In genomic region chr5:135355182-135355581, GRCh38 we compare ENCODE assay signal across 20 cellular contexts. TPM values are rescaled to one million over a fixed set of nuclear protein-coding genes. Genes with fewer than 3 reads are reported as not detected.
A peak's percentile ranks its signal among the peaks of the same experiment; 100 is the strongest.
DNase-seq lines count a peak whose midpoint lies in the region; TF ChIP-seq lines count a peak whose summit lies in the region.
"Had no signal": no experiment of that assay in that cellular context is flagged by ENCODE, and none has a peak within 500 bp of the region (broad histone marks: within the 10 kb centered on the region; RNA-seq: fewer than 3 reads in every experiment).

No MANE protein-coding gene starts in this region.

- no peak for TF ChIP-seq POLR2A in uterus (IDR thresholded peaks at IDR 0.05)

- intact Hi-C loops in uterus (cut with DNase I; ENCODE audit: low total_unique reads): no loop called here

- H3K27ac ChIP-seq in osteoblast (ENCODE audit: low read depth, low read length): peak overlapping the region; percentile 71
- no peak overlapping the region for H3K27ac ChIP-seq in uterus
- H3K27ac ChIP-seq: pancreas, SJSA1, VCaP had no signal

- H3K36me3 ChIP-seq in osteoblast (ENCODE audit: insufficient read depth, low read length): peaks cover 27% of the 10 kb centered on the region
- no peaks in the 10 kb centered on the region for H3K36me3 ChIP-seq in uterus

- peaks cover 39% of the 10 kb centered on the region for H3K79me2 ChIP-seq in osteoblast (ENCODE audit: insufficient read depth, low read length)

- H3K4me1 ChIP-seq in osteoblast (ENCODE audit: insufficient read depth, low read length) (peaks cover 53% of the 10 kb centered on the region), uterus (peaks cover 0 to 9% of the 10 kb centered on the region in 2 donors)
- H3K4me1 ChIP-seq: pancreas had no signal

- peaks cover 30% of the 10 kb centered on the region for H4K20me1 ChIP-seq in osteoblast (ENCODE audit: insufficient read depth, low read length)

- H3K4me2 ChIP-seq in osteoblast (ENCODE audit: insufficient read depth, low read length): peak overlapping the region; percentile 82

- no peak overlapping the region for H3K4me3 ChIP-seq in astrocyte of the spinal cord (ENCODE audit: low read depth, low read length)
- no peak overlapping the region for H3K4me3 ChIP-seq in osteoblast (ENCODE audit: insufficient read depth, low read length)
- H3K4me3 ChIP-seq in uterus: no peak overlapping the region
- H3K4me3 ChIP-seq: pancreas, SJSA1 had no signal

- H2AFZ ChIP-seq in osteoblast (ENCODE audit: low read length): no peak overlapping the region

- TF ChIP-seq CTCF in astrocyte of the spinal cord (IDR thresholded peaks at IDR 0.05; ENCODE audit: low read depth, low read length): no peak
- no peak for TF ChIP-seq CTCF in osteoblast (IDR thresholded peaks at IDR 0.05; ENCODE audit: extremely low read depth, low read depth, low read length)
- TF ChIP-seq CTCF in uterus (IDR thresholded peaks at IDR 0.05): no peak

- DNase-seq in AG08395 (ENCODE audit: low spot score) (peak; percentile 39), EL (peak; percentile 42), astrocyte of the spinal cord (ENCODE audit: low read depth, low spot score) (peak; percentile 27), osteoblast (ENCODE audit: insufficient read length, low spot score, missing footprints) (no peak), NCI-H1436 (lab: John Stamatoyannopoulos, UW) (no peak), RPMI8226 (no peak), NCI-H128 (lab: John Stamatoyannopoulos, UW; ENCODE audit: unreplicated experiment) (no peak), uterus (no peak)
- DNase-seq: activated CD4-positive, alpha-beta T cell treated with anti-CD3 and anti-CD28 coated beads, Interleukin-2, amount 10 ng/mL, durations not matched to agents 24 days and 14 days; activated CD8-positive, alpha-beta memory T cell treated with anti-CD3 and anti-CD28 coated beads, Interleukin-2, amount 10 ng/mL, durations not matched to agents 7 days and 5 days; activated naive CD8-positive, alpha-beta T cell treated with anti-CD3 and anti-CD28 coated beads, Interleukin-2, amount 10 ng/mL, durations not matched to agents 7 days and 5 days; DMS79; effector memory CD4-positive, alpha-beta T cell; natural killer cell; NCI-H1436 treated with DMSO at 0.1 percent for 48 hours; NCI-H524; pancreas; stimulated activated CD4-positive, alpha-beta T cell treated with anti-CD3 and anti-CD28 coated beads, Interleukin-1b, Interleukin-23, amount 100 ng/mL, for 48 hours had no signal

- H3K9me3 ChIP-seq in osteoblast (ENCODE audit: low read depth, low read length) (no peaks in the 10 kb centered on the region), uterus (no peaks in the 10 kb centered on the region)
- H3K9me3 ChIP-seq: pancreas, SJSA1 had no signal

- in situ Hi-C loops in astrocyte of the spinal cord (cut with HindIII; ENCODE audit: low sequenced_read_pairs): no loop called here

- no peaks in the 10 kb centered on the region for H3K27me3 ChIP-seq in osteoblast (ENCODE audit: insufficient read depth, low read length)
- no peaks in the 10 kb centered on the region for H3K27me3 ChIP-seq in uterus
- H3K27me3 ChIP-seq: pancreas, SJSA1 had no signal

RNA-seq across cellular contexts. Expression of gene MACROH2A1, which starts 43.8 kb away (rescaled TPM):
- total RNA-seq in osteoblast (150 and 162 TPM in 2 replicates), uterus (100 to 1,000 TPM; 121 to 200 (median 141) TPM)

Comparison
In these comparisons a context has a peak if more than half of its experiments do, and no peak if none do; other contexts are left out.
1. DNase-seq: peak in AG08395 (single experiment), EL (single experiment) and astrocyte of the spinal cord (single experiment); none in osteoblast (single experiment), NCI-H1436 (single experiment), RPMI8226 (single experiment), NCI-H128 (single experiment) and uterus (0 of 2).